12 cellular contexts compared by ENCODE assay signal in genomic region chr20:62133051-62133845, GRCh38. TPM values are rescaled to one million over a fixed set of nuclear protein-coding genes. Genes with fewer than 3 reads are reported as not detected.
A peak's percentile ranks its signal among the peaks of the same experiment; 100 is the strongest.
DNase-seq lines count a peak whose midpoint lies in the region; ATAC-seq, FAIRE-seq and TF ChIP-seq lines count a peak whose summit lies in the region.
"Had no signal": no experiment of that assay in that cellular context is flagged by ENCODE, and none has a peak within 500 bp of the region (broad histone marks: within the 10 kb centered on the region; RNA-seq: fewer than 3 reads in every experiment).

No MANE protein-coding gene starts in this region.

- H3K9me3 ChIP-seq in RWPE2 (ENCODE audit: severe bottlenecking) (no peaks in the 10 kb centered on the region), pancreas (no peaks in the 10 kb centered on the region)
- H3K9me3 ChIP-seq: SK-N-SH had no signal

- H3K27me3 ChIP-seq in RWPE2 (ENCODE audit: insufficient read depth, poor library complexity, severe bottlenecking): no peaks in the 10 kb centered on the region
- no peaks in the 10 kb centered on the region for H3K27me3 ChIP-seq in pancreas

- H3K4me1 ChIP-seq in RWPE2 (ENCODE audit: insufficient read depth, poor library complexity, severe bottlenecking) (no peaks in the 10 kb centered on the region), pancreas (peaks cover 0 to 3% (median 0%) of the 10 kb centered on the region in 3 donors)

- peaks cover 84 to 97% of the 10 kb centered on the region in 2 donors for H3K36me3 Mint-ChIP-seq in CD14-positive monocyte

- H3K4me3 Mint-ChIP-seq in CD14-positive monocyte: peak overlapping the region; percentile 63 to 83

- no peaks in the 10 kb centered on the region for H3K27me3 Mint-ChIP-seq in CD14-positive monocyte (ENCODE audit: low read depth in 3 of 3)

- H3K27ac Mint-ChIP-seq in CD14-positive monocyte: peak overlapping the region; percentile 78 to 96 (median 93)

- H3K36me3 ChIP-seq in RWPE2 (ENCODE audit: low read depth) (peaks cover 97% of the 10 kb centered on the region), pancreas (peaks cover 8 to 59% (median 29%) of the 10 kb centered on the region in 3 donors)

- no peak for TF ChIP-seq CTCF in CD14-positive monocyte (IDR thresholded peaks at IDR 0.05)
- TF ChIP-seq CTCF in RWPE2 (IDR thresholded peaks at IDR 0.05; ENCODE audit: poor library complexity, severe bottlenecking): no peak
- no peak for TF ChIP-seq CTCF in fibroblast of mammary gland (conservative IDR thresholded peaks at IDR 0.05; ENCODE audit: control insufficient read depth, insufficient read depth, low read depth, low read length)
- no peak for TF ChIP-seq CTCF in pancreas (IDR thresholded peaks at IDR 0.05)

- FAIRE-seq in pancreas (lab: Jason Lieb, UNC): no peak

- WGBS in pancreas, 2 donors: 80 to 85% methylated on average over 27 to 29 of the region's 29 CpGs

- H3K4me1 Mint-ChIP-seq in CD14-positive monocyte: peaks cover 61% of the 10 kb centered on the region

- no peak for ATAC-seq in RWPE2 (ENCODE audit: low read depth)
- peak in 3 of 4 donors; percentile 3 to 48 (median 39) for ATAC-seq in pancreas
- ATAC-seq in HG02759 (IDR thresholded peaks at IDR 0.05; ENCODE audit: unreplicated experiment): no peak
- no peak for ATAC-seq in HG02763 (IDR thresholded peaks at IDR 0.05; ENCODE audit: unreplicated experiment)
- ATAC-seq: left colon had no signal

- H3K27ac ChIP-seq in RWPE2 (ENCODE audit: poor library complexity, severe bottlenecking) (no peak overlapping the region), pancreas (no peak overlapping the region)

- DNase-seq in CD14-positive monocyte (ENCODE audit: low spot score) (peak; percentile 65), RWPE2 (ENCODE audit: low spot score) (peak; percentile 84), fibroblast of mammary gland (ENCODE audit: low read depth) (peak; percentile 43), pancreas (no peak), SW480 (ENCODE audit: low spot score) (no peak), NCI-H2171 (lab: John Stamatoyannopoulos, UW) (no peak)
- DNase-seq: activated CD8-positive, alpha-beta memory T cell treated with anti-CD3 and anti-CD28 coated beads, Interleukin-2, amount 50 U/mL, for 4 hours; NCI-H526 had no signal

- H3K4me3 ChIP-seq in RWPE2 (ENCODE audit: severe bottlenecking) (no peak overlapping the region), fibroblast of mammary gland (ENCODE audit: control insufficient read depth, low read depth, low read length) (no peak overlapping the region), pancreas (no peak overlapping the region)

- H3K9me3 Mint-ChIP-seq in CD14-positive monocyte: peaks cover 0 to 2% (median 0%) of the 10 kb centered on the region in 7 donors

- intact Hi-C loops in CD14-positive monocyte (cut with micrococcal nuclease) (no loop called here), pancreas (cut with DNase I) (no loop called here)

RNA-seq across cellular contexts. Expression of gene PSMA7, which starts 9.9 kb away (rescaled TPM):
- polyA plus RNA-seq in CD14-positive monocyte (100 to 1,000 TPM; 527 to 668 TPM), pancreas (100 to 1,000 TPM in 1 of 2 donors, 10 to 100 TPM in 1; 67.9 to 119 TPM)
- 100 to 1,000 TPM in 1 of 6 donors, 10 to 100 TPM in 5; 55.6 to 105 (median 74.3) TPM for total RNA-seq in pancreas

RNA-seq across cellular contexts. Expression of gene SS18L1, which starts 10.3 kb away (rescaled TPM):
- polyA plus RNA-seq in CD14-positive monocyte (1 to 10 TPM in 1 of 2 donors, under 1 TPM in 1; 0.75 to 1.1 TPM), pancreas (10 to 100 TPM; 13.0 to 19.3 TPM)
- 1 to 10 TPM; 6.6 to 9.7 (median 7.4) TPM for total RNA-seq in pancreas

RNA-seq across cellular contexts. Expression of gene LSM14B, which starts 11.0 kb away (rescaled TPM):
- polyA plus RNA-seq in CD14-positive monocyte: 1 to 10 TPM; 1.0 to 1.4 TPM
- 10 to 100 TPM; 14.9 to 19.7 (median 16.7) TPM for total RNA-seq in pancreas
- 10 to 100 TPM in 1 of 2 donors, 1 to 10 TPM in 1; 8.4 to 20.1 TPM for polyA plus RNA-seq in pancreas

RNA-seq across cellular contexts. Expression of gene MTG2, which starts 49.6 kb away (rescaled TPM):
- polyA plus RNA-seq in CD14-positive monocyte (10 to 100 TPM; 10.8 to 14.9 TPM), pancreas (10 to 100 TPM; 36.2 to 55.3 TPM)
- 10 to 100 TPM in 5 of 6 donors, 1 to 10 TPM in 1; 9.7 to 21.1 (median 13.1) TPM for total RNA-seq in pancreas

Comparison
In these comparisons a context has a peak if more than half of its experiments do, and no peak if none do; other contexts are left out.
1. DNase-seq: peak in CD14-positive monocyte (single experiment), RWPE2 (single experiment) and fibroblast of mammary gland (single experiment); none in pancreas (0 of 6), SW480 (single experiment) and NCI-H2171 (single experiment).
2. ATAC-seq: peak in pancreas (3 of 4); none in RWPE2 (single experiment), HG02759 (single experiment) and HG02763 (single experiment).
3. RNA of gene PSMA7, which starts 9.9 kb away (polyA plus RNA-seq): 527 to 668 TPM in CD14-positive monocyte; 67.9 to 119 TPM in pancreas; every median in the first group is over 4 times any median in the second.
4. RNA of gene SS18L1, which starts 10.3 kb away (polyA plus RNA-seq): 13.0 to 19.3 TPM in pancreas; 0.75 to 1.1 TPM in CD14-positive monocyte; every median in the first group is over 4 times any median in the second.